Comparison of ENCODE assay signal across 16 cellular contexts in genomic region chr19:49428547-49429451, GRCh38. TPM values are rescaled to one million over a fixed set of nuclear protein-coding genes. Genes with fewer than 3 reads are reported as not detected.
DNase-seq lines count a peak whose midpoint lies in the region; ATAC-seq and TF ChIP-seq lines count a peak whose summit lies in the region.
"Had no signal": no experiment of that assay in that cellular context is flagged by ENCODE, and none has a peak within 500 bp of the region (broad histone marks: within the 10 kb centered on the region; RNA-seq: fewer than 3 reads in every experiment).

No MANE protein-coding gene starts in this region.

- H3K9me3 ChIP-seq in HUES64 (ENCODE audit: insufficient read depth, low read depth, low read length) (no peaks in the 10 kb centered on the region), esophagus squamous epithelium (no peaks in the 10 kb centered on the region), neuron (ENCODE audit: low read length) (peaks cover 20% of the 10 kb centered on the region)
- H3K9me3 ChIP-seq: neutrophil, uterus had no signal

- H3K4me3 ChIP-seq in HUES64 (ENCODE audit: low read length) (peak overlapping the region; percentile 52), esophagus squamous epithelium (peak overlapping the region in 3 of 4 donors; percentile 21 to 49 (median 26)), neuron (ENCODE audit: low read length) (peak overlapping the region; percentile 16)
- H3K4me3 ChIP-seq: uterus had no signal

- H3K36me3 Mint-ChIP-seq in T-helper 2 cell treated with Interferon-gamma antibody and Interleukin-4, amounts not matched to agents 5 μg/mL and 100 μg/mL, for 36 hours (ENCODE audit: low read depth), result no peaks in the 10 kb centered on the region
- H3K36me3 Mint-ChIP-seq in chondrocyte (ENCODE audit: low read depth), result peaks cover 6% of the 10 kb centered on the region

- no peak for ATAC-seq in GM19467 (IDR thresholded peaks at IDR 0.05; ENCODE audit: unreplicated experiment)

- peaks cover 19% of the 10 kb centered on the region; the same call in 1 of the 2 replicates for H3K4me1 ChIP-seq in HUES64 (ENCODE audit: insufficient read depth, low read length)
- peaks cover 11 to 24% (median 11%) of the 10 kb centered on the region in 3 donors for H3K4me1 ChIP-seq in esophagus squamous epithelium
- H3K4me1 ChIP-seq in neuron (ENCODE audit: insufficient read depth, low read length), result peaks cover 15% of the 10 kb centered on the region
- H3K4me1 ChIP-seq: uterus had no signal

- no peak for TF ChIP-seq CTCF in esophagus squamous epithelium (IDR thresholded peaks at IDR 0.05)
- TF ChIP-seq CTCF in chondrocyte (IDR thresholded peaks at IDR 0.05), result no peak

- peaks cover 91% of the 10 kb centered on the region for H3K27me3 ChIP-seq in HUES64 (ENCODE audit: insufficient read depth, low read length)
- H3K27me3 ChIP-seq in esophagus squamous epithelium, result peaks cover 23 to 100% (median 58%) of the 10 kb centered on the region in 4 donors
- H3K27me3 ChIP-seq in neuron (ENCODE audit: insufficient read depth, low read length), result peaks cover 90% of the 10 kb centered on the region

- H3K36me3 ChIP-seq in HUES64 (ENCODE audit: insufficient read depth, low read length) (no peaks in the 10 kb centered on the region), esophagus squamous epithelium (no peaks in the 10 kb centered on the region), neuron (ENCODE audit: insufficient read depth, low read length) (no peaks in the 10 kb centered on the region)
- H3K36me3 ChIP-seq: neutrophil, uterus had no signal

- H2AFZ ChIP-seq in neuron (ENCODE audit: low read depth, low read length), result peak overlapping the region; percentile 81

- intact Hi-C loops in esophagus squamous epithelium (cut with DNase I), result no loop called here

- peaks cover 36% of the 10 kb centered on the region for H3K4me1 Mint-ChIP-seq in T-helper 2 cell treated with Interferon-gamma antibody and Interleukin-4, amounts not matched to agents 5 μg/mL and 100 μg/mL, for 36 hours (ENCODE audit: low read depth)
- peaks cover 13% of the 10 kb centered on the region for H3K4me1 Mint-ChIP-seq in chondrocyte (ENCODE audit: low read depth)

- no peaks in the 10 kb centered on the region for H3K9me3 Mint-ChIP-seq in T-helper 2 cell treated with Interferon-gamma antibody and Interleukin-4, amounts not matched to agents 5 μg/mL and 100 μg/mL, for 36 hours
- H3K9me3 Mint-ChIP-seq in chondrocyte (ENCODE audit: low read depth), result no peaks in the 10 kb centered on the region

- 14% methylated on average over 29 of the region's 29 CpGs for WGBS in HUES64
- WGBS in esophagus squamous epithelium, 2 donors, result 10 to 17% methylated on average over 2 to 20 of the region's 29 CpGs

- no peak for DNase-seq in T-helper 2 cell treated with Interferon-gamma antibody and Interleukin-4, amounts not matched to agents 5 μg/mL and 100 μg/mL, for 36 hours (ENCODE audit: low spot score)
- DNase-seq in T-helper 2 cell, result no peak
- DNase-seq in esophagus squamous epithelium (lab: John Stamatoyannopoulos, UW), result no peak
- DNase-seq in effector CD4-positive, alpha-beta T cell, result no peak
- DNase-seq in chondrocyte (ENCODE audit: low spot score), result no peak
- DNase-seq: activated effector memory CD4-positive, alpha-beta T cell treated with Interleukin-2 at 50 U/mL for 16 hours; MV-4-11; stimulated activated CD4-positive, alpha-beta T cell treated with anti-CD3 and anti-CD28 coated beads, Interleukin-12 subunit alpha, Interleukin-12 subunit beta, amount 100 ng/mL, for 4 hours; SW 1271; uterus had no signal

- H3K9ac ChIP-seq in HUES64 (ENCODE audit: low read depth, low read length), result no peak overlapping the region

- peak overlapping the region; percentile 53 for H3K4me3 Mint-ChIP-seq in T-helper 2 cell treated with Interferon-gamma antibody and Interleukin-4, amounts not matched to agents 5 μg/mL and 100 μg/mL, for 36 hours
- H3K4me3 Mint-ChIP-seq in chondrocyte (ENCODE audit: unreplicated experiment), result no peak overlapping the region

- H3K27ac ChIP-seq in HUES64 (ENCODE audit: low read depth, low read length) (no peak overlapping the region), esophagus squamous epithelium (no peak overlapping the region)
- H3K27ac ChIP-seq: neutrophil, uterus had no signal

- no peak overlapping the region for H3K27ac Mint-ChIP-seq in T-helper 2 cell treated with Interferon-gamma antibody and Interleukin-4, amounts not matched to agents 5 μg/mL and 100 μg/mL, for 36 hours
- no peak overlapping the region for H3K27ac Mint-ChIP-seq in chondrocyte (ENCODE audit: unreplicated experiment)

- peaks cover 87% of the 10 kb centered on the region for H3K27me3 Mint-ChIP-seq in T-helper 2 cell treated with Interferon-gamma antibody and Interleukin-4, amounts not matched to agents 5 μg/mL and 100 μg/mL, for 36 hours (ENCODE audit: low read depth)
- H3K27me3 Mint-ChIP-seq in chondrocyte (ENCODE audit: low read depth), result peaks cover 75% of the 10 kb centered on the region

- no peak for TF ChIP-seq POLR2A in esophagus squamous epithelium (IDR thresholded peaks at IDR 0.05)

RNA-seq across cellular contexts. Expression of gene GFY, which starts 3.6 kb away (rescaled TPM):
- 0.35 TPM for polyA plus RNA-seq in HUES64 (2013, experiment 1 of 2)
- polyA plus RNA-seq in HUES64 (2013, experiment 2 of 2), result 1.3 TPM
- not detected for total RNA-seq in esophagus squamous epithelium
- not detected in 3 replicates for total RNA-seq in chondrocyte
- total RNA-seq: bronchial epithelial cell, epithelial cell of proximal tubule, uterus had no signal

RNA-seq across cellular contexts. Expression of gene PTH2, which starts 5.6 kb away (rescaled TPM):
- not detected for polyA plus RNA-seq in HUES64 (2013, experiment 1 of 2)
- not detected for polyA plus RNA-seq in HUES64 (2013, experiment 2 of 2)
- total RNA-seq in esophagus squamous epithelium (not detected), chondrocyte (not detected in 3 replicates)
- total RNA-seq: bronchial epithelial cell, epithelial cell of proximal tubule, uterus had no signal

RNA-seq across cellular contexts. Expression of gene SLC17A7, which starts 12.5 kb away (rescaled TPM):
- 0.85 TPM for polyA plus RNA-seq in HUES64 (2013, experiment 1 of 2)
- 1.3 TPM for polyA plus RNA-seq in HUES64 (2013, experiment 2 of 2)
- 1 to 10 TPM in 1 of 4 donors, under 1 TPM in 3; 0.13 to 1.5 (median 0.40) TPM for total RNA-seq in esophagus squamous epithelium
- 0.17 to 0.47 TPM (median 0.33 TPM) in 3 replicates for total RNA-seq in chondrocyte
- total RNA-seq: bronchial epithelial cell, epithelial cell of proximal tubule had no signal

RNA-seq across cellular contexts. Expression of gene PIH1D1, which starts 22.8 kb away (rescaled TPM):
- 103 TPM for polyA plus RNA-seq in HUES64 (2013, experiment 1 of 2)
- 110 TPM for polyA plus RNA-seq in HUES64 (2013, experiment 2 of 2)
- total RNA-seq in esophagus squamous epithelium (10 to 100 TPM; 54.4 to 91.2 (median 67.2) TPM), chondrocyte (52.1 to 60.2 TPM (median 54.6 TPM) in 3 replicates)

RNA-seq across cellular contexts. Expression of gene ALDH16A1, which starts 24.2 kb away (rescaled TPM):
- 43.5 TPM for polyA plus RNA-seq in HUES64 (2013, experiment 1 of 2)
- 25.8 TPM for polyA plus RNA-seq in HUES64 (2013, experiment 2 of 2)
- total RNA-seq in esophagus squamous epithelium (10 to 100 TPM; 35.9 to 56.5 (median 39.0) TPM), chondrocyte (23.2 to 34.9 TPM (median 24.5 TPM) in 3 replicates)
